Comparison of ENCODE assay signal across 6 cellular contexts in genomic region chr17:75130059-75130631, GRCh38. TPM values are rescaled to one million over a fixed set of nuclear protein-coding genes. Genes with fewer than 3 reads are reported as not detected.
DNase-seq lines count a peak whose midpoint lies in the region; TF ChIP-seq lines count a peak whose summit lies in the region.

No MANE protein-coding gene starts in this region.

- WGBS in sigmoid colon, 2 donors = 70 to 83% methylated on average over 24 of the region's 24 CpGs

- intact Hi-C loops in colonic mucosa (cut with DNase I) (no loop called here), sigmoid colon (cut with DNase I) (loop anchor here (2.0 to 5.0 kb wide), 2 partner anchors 52 to 71 kb away; partner anchors contain the start of gene SUMO2)

- no peak for TF ChIP-seq POLR2A in sigmoid colon (IDR thresholded peaks at IDR 0.05)

- peak overlapping the region; percentile 38 to 82 for H3K9ac ChIP-seq in colonic mucosa (ENCODE audit: low read depth in 2 of 2, low read length in 2 of 2)

- TF ChIP-seq EP300 in sigmoid colon (IDR thresholded peaks at IDR 0.05) = no peak

- H3K36me3 ChIP-seq in MG63 (peaks cover 35% of the 10 kb centered on the region), colonic mucosa (no peaks in the 10 kb centered on the region), sigmoid colon (peaks cover 0 to 19% (median 5%) of the 10 kb centered on the region in 4 donors)

- H3K4me3 ChIP-seq in MG63 (peak overlapping the region; percentile 94), colonic mucosa (peak overlapping the region; percentile 83), sigmoid colon (peak overlapping the region in 3 of 4 donors; percentile 68 to 74 (median 73))

- H3K27ac ChIP-seq in colonic mucosa (peak overlapping the region; percentile 94), sigmoid colon (peak overlapping the region; percentile 88 to 91 (median 88))

- no peaks in the 10 kb centered on the region for H3K27me3 ChIP-seq in MG63
- H3K27me3 ChIP-seq in colonic mucosa = no peaks in the 10 kb centered on the region
- H3K27me3 ChIP-seq in sigmoid colon = no peaks in the 10 kb centered on the region

- TF ChIP-seq CTCF in colonic mucosa (IDR thresholded peaks at IDR 0.05) (no peak), sigmoid colon (IDR thresholded peaks at IDR 0.05) (no peak)

- DNase-seq in MG63 (no peak), colonic mucosa (no peak), sigmoid colon (no peak), OCI-M2 (lab: John Stamatoyannopoulos, UW; ENCODE audit: unreplicated experiment) (no peak), islet precursor cell (no peak), foreskin melanocyte (no peak)

- H3K4me1 ChIP-seq in colonic mucosa (peaks cover 15% of the 10 kb centered on the region), sigmoid colon (peaks cover 0 to 23% (median 11%) of the 10 kb centered on the region in 4 donors)

- H3K9me3 ChIP-seq in MG63 (no peaks in the 10 kb centered on the region), colonic mucosa (no peaks in the 10 kb centered on the region), sigmoid colon (no peaks in the 10 kb centered on the region)

RNA-seq across cellular contexts. Expression of gene NT5C, which starts 1.4 kb away (rescaled TPM):
- 29.1 and 92.2 TPM in 2 replicates for total RNA-seq in MG63 (2014; rRNA removed; shearing (Covaris generic); ENCODE audit: low replicate concordance)
- total RNA-seq in colonic mucosa = 10 to 100 TPM; 72.3 to 94.9 TPM
- 100 to 1,000 TPM in 1 of 4 donors, 10 to 100 TPM in 3; 60.7 to 109 (median 82.4) TPM for total RNA-seq in sigmoid colon
- polyA plus RNA-seq in sigmoid colon = 100 to 1,000 TPM; 102 to 116 (median 110) TPM

RNA-seq across cellular contexts. Expression of gene ARMC7, which starts 20.4 kb away (rescaled TPM):
- total RNA-seq in MG63 (2014; rRNA removed; shearing (Covaris generic); ENCODE audit: low replicate concordance) = 12.0 and 15.1 TPM in 2 replicates
- 10 to 100 TPM; 20.5 to 20.7 TPM for total RNA-seq in colonic mucosa
- total RNA-seq in sigmoid colon = 1 to 10 TPM; 3.2 to 7.8 (median 4.3) TPM
- polyA plus RNA-seq in sigmoid colon = 10 to 100 TPM; 15.0 to 18.9 (median 16.6) TPM

RNA-seq across cellular contexts. Expression of gene JPT1, which starts 24.2 kb away (rescaled TPM):
- total RNA-seq in MG63 (2014; rRNA removed; shearing (Covaris generic); ENCODE audit: low replicate concordance) = 117 and 285 TPM in 2 replicates
- total RNA-seq in colonic mucosa (100 to 1,000 TPM; 227 to 367 TPM), sigmoid colon (10 to 100 TPM; 17.5 to 19.1 (median 18.8) TPM)
- polyA plus RNA-seq in sigmoid colon = 100 to 1,000 TPM; 361 to 627 (median 471) TPM

RNA-seq across cellular contexts. Expression of gene SLC16A5, which starts 42.4 kb away (rescaled TPM):
- 0.12 and 0.33 TPM in 2 replicates for total RNA-seq in MG63 (2014; rRNA removed; shearing (Covaris generic); ENCODE audit: low replicate concordance)
- 10 to 100 TPM; 19.4 to 50.1 TPM for total RNA-seq in colonic mucosa
- total RNA-seq in sigmoid colon = 10 to 100 TPM in 1 of 4 donors, 1 to 10 TPM in 3; 2.6 to 15.0 (median 6.4) TPM
- polyA plus RNA-seq in sigmoid colon = 10 to 100 TPM in 2 of 3 donors, 1 to 10 TPM in 1; 6.6 to 31.1 (median 13.4) TPM

RNA-seq across cellular contexts. Expression of gene SUMO2, which starts 52.6 kb away (rescaled TPM):
- 145 and 181 TPM in 2 replicates for total RNA-seq in MG63 (2014; rRNA removed; shearing (Covaris generic); ENCODE audit: low replicate concordance)
- 100 to 1,000 TPM; 298 to 319 TPM for total RNA-seq in colonic mucosa
- total RNA-seq in sigmoid colon = 100 to 1,000 TPM in 1 of 4 donors, 10 to 100 TPM in 3; 63.0 to 109 (median 87.1) TPM
- polyA plus RNA-seq in sigmoid colon = 100 to 1,000 TPM in 2 of 3 donors, 10 to 100 TPM in 1; 69.9 to 130 (median 117) TPM
